In genomic region chr7:131071786-131072504, GRCh38 we compare ENCODE assay signal across 8 cellular contexts.
DNase-seq lines count a peak whose midpoint lies in the region; ATAC-seq, FAIRE-seq and TF ChIP-seq lines count a peak whose summit lies in the region.

No MANE protein-coding gene starts in this region.

- TF ChIP-seq POLR2A in adrenal gland (IDR thresholded peaks at IDR 0.05) (peak in 1 of 2 donors; percentile 58), suprapubic skin (IDR thresholded peaks at IDR 0.05) (no peak)

- intact Hi-C loops in adrenal gland (cut with DNase I): no loop called here

- H3K4me3 ChIP-seq in adrenal gland (peak overlapping the region in 1 of 4 donors; percentile 16), suprapubic skin (peak overlapping the region; percentile 9)

- no peaks in the 10 kb centered on the region for H3K36me3 ChIP-seq in adrenal gland (replicated peaks in 1 of 2)
- H3K36me3 ChIP-seq in suprapubic skin: peaks cover 10% of the 10 kb centered on the region

- no peak for ATAC-seq in GM18868 (IDR thresholded peaks at IDR 0.05; ENCODE audit: unreplicated experiment)

- H3K27me3 ChIP-seq in adrenal gland (no peaks in the 10 kb centered on the region), suprapubic skin (no peaks in the 10 kb centered on the region)

- TF ChIP-seq EP300 in suprapubic skin (IDR thresholded peaks at IDR 0.05): no peak

- H3K4me1 ChIP-seq in adrenal gland (replicated peaks in 1 of 2) (peaks cover 12 to 67% of the 10 kb centered on the region in 2 donors), suprapubic skin (peaks cover 60% of the 10 kb centered on the region)

- 23 to 35% (median 25%) methylated on average over 10 of the region's 10 CpGs for WGBS in adrenal gland, 4 donors
- 58% methylated on average over 10 of the region's 10 CpGs for WGBS in suprapubic skin

- peak; percentile 97 for DNase-seq in NCI-H2029 (lab: John Stamatoyannopoulos, UW)
- peak; percentile 69 to 90 (median 80) for DNase-seq in adrenal gland
- peak; percentile 83 for DNase-seq in inferior parietal cortex (ENCODE audit: extremely low spot score)
- DNase-seq in suprapubic skin (ENCODE audit: low spot score in 2 of 2): no peak
- DNase-seq in GM19238 (ENCODE audit: insufficient read length, low spot score): no peak
- DNase-seq in activated CD8-positive, alpha-beta memory T cell treated with anti-CD3 and anti-CD28 coated beads for 24 hours: no peak

- TF ChIP-seq CTCF in adrenal gland (IDR thresholded peaks at IDR 0.05) (peak in 5 of 6 experiments; percentile 25 to 56 (median 44)), suprapubic skin (IDR thresholded peaks at IDR 0.05) (peak; percentile 13 to 15)

- H3K9me3 ChIP-seq in adrenal gland (replicated peaks in 1 of 3): no peaks in the 10 kb centered on the region
- H3K9me3 ChIP-seq in suprapubic skin: no peaks in the 10 kb centered on the region

- peak overlapping the region; percentile 38 to 83 (median 63) for H3K27ac ChIP-seq in adrenal gland
- peak overlapping the region; percentile 44 for H3K27ac ChIP-seq in suprapubic skin

- peak; percentile 80 for FAIRE-seq in G401.6 (lab: Jason Lieb, UNC)

Comparison
In these comparisons a context has a peak if more than half of its experiments do, and no peak if none do; other contexts are left out.
1. DNase-seq: peak in NCI-H2029 (single experiment), adrenal gland (7 of 7) and inferior parietal cortex (single experiment); none in suprapubic skin (0 of 2), GM19238 (single experiment) and activated CD8-positive, alpha-beta memory T cell treated with anti-CD3 and anti-CD28 coated beads for 24 hours (single experiment).